17 cellular contexts compared by ENCODE assay signal in the genomic region with DNA sequence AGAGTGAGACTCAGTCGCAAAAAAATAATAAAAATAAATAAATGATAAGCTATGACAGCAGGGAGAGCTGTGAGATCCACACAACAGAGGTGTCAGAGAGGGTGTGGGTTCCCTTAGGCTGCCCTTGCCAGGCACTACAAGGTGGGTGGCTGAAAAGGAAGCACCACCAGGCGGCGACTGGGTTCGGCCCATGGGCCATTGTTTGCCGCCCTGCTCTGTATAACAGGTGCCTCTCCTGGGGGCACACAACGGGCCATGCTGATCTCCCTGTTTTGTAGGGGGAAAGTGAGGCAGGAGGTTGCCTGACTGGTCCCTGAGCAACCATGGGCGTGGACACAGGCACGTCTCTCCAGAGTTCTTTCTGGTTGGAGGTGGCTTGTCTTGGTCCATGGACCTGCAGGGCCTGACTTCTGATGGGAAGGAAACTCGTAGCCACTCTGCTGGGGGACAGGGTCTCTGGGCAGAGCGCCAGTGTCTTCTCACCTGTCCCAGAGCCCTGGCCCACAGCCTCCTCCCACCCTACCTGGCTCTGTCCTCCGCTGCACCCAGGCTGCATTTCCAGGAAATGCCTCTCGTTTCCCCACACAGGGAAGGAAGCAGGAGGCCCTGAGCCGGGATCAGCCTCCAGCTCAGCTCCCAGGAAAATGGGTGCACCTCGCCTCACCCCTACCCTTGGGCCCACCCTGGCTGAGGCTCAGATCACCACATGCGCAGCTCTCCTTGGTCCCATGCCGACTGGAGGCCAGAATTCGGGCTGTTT.
"Had no signal": no experiment of that assay in that cellular context is flagged by ENCODE, and none has a peak within 500 bp of the region (broad histone marks: within the 10 kb centered on the region; RNA-seq: fewer than 3 reads in every experiment).

No MANE protein-coding gene starts in this region.

- H3K4me1 ChIP-seq: sigmoid colon, testis had no signal

- H3K27me3 Mint-ChIP-seq: activated CD4-positive, alpha-beta T cell treated with anti-CD3 and anti-CD28 coated beads, Interleukin-2, amount 10 ng/mL, durations not matched to agents 24 days and 14 days; stimulated activated naive CD8-positive, alpha-beta T cell treated with anti-CD3 and anti-CD28 coated beads, Interleukin-15, Interleukin-2, amounts not matched to agents 100 ng/mL and 50 ng/mL, for 24 hours; T-cell had no signal

- ATAC-seq: left cardiac atrium, T-cell, upper lobe of right lung had no signal

- H3K4me1 Mint-ChIP-seq: immature natural killer cell, T-cell had no signal

- H3K27ac ChIP-seq: sigmoid colon, testis, upper lobe of right lung, VCaP had no signal

- H3K4me3 ChIP-seq: sigmoid colon, testis, upper lobe of right lung had no signal

- H3K27me3 ChIP-seq: sigmoid colon, testis, upper lobe of right lung had no signal

- H3K36me3 Mint-ChIP-seq: activated naive CD4-positive, alpha-beta T cell treated with anti-CD3 and anti-CD28 coated beads, Interleukin-2, amount 50 U/mL, for 72 hours had no signal

- H3K4me3 Mint-ChIP-seq: activated CD4-positive, alpha-beta T cell treated with anti-CD3 and anti-CD28 coated beads, Interleukin-2, amount 10 ng/mL, durations not matched to agents 24 days and 14 days; brain; immature natural killer cell; nephron progenitor cell; stimulated activated naive CD8-positive, alpha-beta T cell treated with anti-CD3 and anti-CD28 coated beads, Interleukin-15, Interleukin-2, amounts not matched to agents 100 ng/mL and 50 ng/mL, for 24 hours; T-cell had no signal

- H3K9me3 Mint-ChIP-seq: activated CD4-positive, alpha-beta T cell treated with anti-CD3 and anti-CD28 coated beads, Interleukin-2, amount 10 ng/mL, durations not matched to agents 24 days and 14 days; activated naive CD4-positive, alpha-beta T cell treated with anti-CD3 and anti-CD28 coated beads, Interleukin-2, amount 50 U/mL, for 72 hours; immature natural killer cell; stimulated activated naive CD8-positive, alpha-beta T cell treated with anti-CD3 and anti-CD28 coated beads, Interleukin-15, Interleukin-2, amounts not matched to agents 100 ng/mL and 50 ng/mL, for 24 hours; T-cell had no signal

- H3K27ac Mint-ChIP-seq: activated CD4-positive, alpha-beta T cell treated with anti-CD3 and anti-CD28 coated beads, Interleukin-2, amount 10 ng/mL, durations not matched to agents 24 days and 14 days; brain; immature natural killer cell; nephron progenitor cell; stimulated activated naive CD8-positive, alpha-beta T cell treated with anti-CD3 and anti-CD28 coated beads, Interleukin-15, Interleukin-2, amounts not matched to agents 100 ng/mL and 50 ng/mL, for 24 hours; T-cell had no signal

- H3K9me3 ChIP-seq: sigmoid colon, testis, upper lobe of right lung had no signal

- DNase-seq: activated CD4-positive, alpha-beta T cell treated with anti-CD3 and anti-CD28 coated beads, Interleukin-2, amount 10 ng/mL, durations not matched to agents 24 days and 14 days; activated T-cell treated with anti-CD3 and anti-CD28 coated beads for 4 hours; amygdala; glutamatergic neuron; immature natural killer cell; left cardiac atrium; nephron progenitor cell; sigmoid colon; stimulated activated CD4-positive, alpha-beta T cell treated with anti-CD3 and anti-CD28 coated beads, Interleukin-2, amount 100 ng/mL, for 48 hours; stimulated activated CD8-positive, alpha-beta memory T cell treated with anti-CD3 and anti-CD28 coated beads, Interleukin-4, amount 100 ng/mL, for 48 hours; T-cell; testis; upper lobe of right lung had no signal

- H3K36me3 ChIP-seq: sigmoid colon, upper lobe of right lung had no signal
